ENCODE assay signal across 26 cellular contexts in the genomic region with DNA sequence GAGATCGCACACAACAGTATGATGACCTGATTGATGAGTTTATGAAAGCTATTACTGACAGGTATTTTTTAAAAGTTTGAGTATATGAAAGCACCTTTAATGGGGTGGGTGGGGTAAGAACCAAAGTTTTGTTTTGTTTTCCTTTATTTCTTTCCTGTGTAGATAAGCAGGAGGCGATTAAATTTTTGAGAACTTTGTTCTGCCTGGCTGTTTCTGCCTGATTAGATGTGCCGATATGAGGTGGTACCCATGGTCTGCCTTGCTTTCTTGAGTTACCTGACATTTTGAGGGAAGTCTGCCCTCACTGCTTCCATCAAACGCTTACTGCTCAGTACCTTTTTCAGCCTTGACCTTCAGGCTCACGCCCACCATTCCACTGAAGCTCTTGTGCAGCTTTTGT.
"Had no signal": no experiment of that assay in that cellular context is flagged by ENCODE, and none has a peak within 500 bp of the region (broad histone marks: within the 10 kb centered on the region; RNA-seq: fewer than 3 reads in every experiment).

No MANE protein-coding gene starts in this region.

- FAIRE-seq: keratinocyte had no signal

- H3K27me3 Mint-ChIP-seq: dendritic cell treated with granulocyte-macrophage colony-stimulating factor and Interleukin-4, amounts not matched to agents 40 ng/mL and 50 ng/mL, for 4 days; naive thymus-derived CD8-positive, alpha-beta T cell; type B pancreatic cell had no signal

- H3K36me3 ChIP-seq: ovary had no signal

- H3K9me3 Mint-ChIP-seq: dendritic cell treated with granulocyte-macrophage colony-stimulating factor and Interleukin-4, amounts not matched to agents 40 ng/mL and 50 ng/mL, for 4 days; naive thymus-derived CD8-positive, alpha-beta T cell; type B pancreatic cell had no signal

- ATAC-seq: esophagus mucosa; gastrocnemius medialis; left ventricle myocardium superior; lower lobe of right lung; naive thymus-derived CD8-positive, alpha-beta T cell; psoas muscle; right cardiac atrium had no signal

- H3K4me3 Mint-ChIP-seq: dendritic cell treated with granulocyte-macrophage colony-stimulating factor and Interleukin-4, amounts not matched to agents 40 ng/mL and 50 ng/mL, for 4 days; endodermal cell; naive thymus-derived CD8-positive, alpha-beta T cell; type B pancreatic cell had no signal

- DNase-seq: colonic mucosa; effector CD8-positive, alpha-beta T cell; endodermal cell; foreskin fibroblast; gastrocnemius medialis; head of caudate nucleus; left ventricle myocardium superior; lower lobe of right lung; naive thymus-derived CD8-positive, alpha-beta T cell; occipital lobe; ovary; posterior cingulate gyrus; psoas muscle; right cardiac atrium; sigmoid colon; spleen; stimulated activated CD4-positive, alpha-beta T cell treated with anti-CD3 and anti-CD28 coated beads, Interleukin-4, amount 100 ng/mL, for 4 hours; stimulated activated naive CD4-positive, alpha-beta T cell; substantia nigra; testis; tibial artery had no signal

- H3K9me3 ChIP-seq: colonic mucosa, gastrocnemius medialis, lower lobe of right lung, ovary, psoas muscle, sigmoid colon, spleen, testis, tibial artery had no signal

- H3K4me1 ChIP-seq: colonic mucosa, gastrocnemius medialis, lower lobe of right lung, psoas muscle, sigmoid colon, spleen, testis had no signal

- H3K4me3 ChIP-seq: colonic mucosa, gastrocnemius medialis, lower lobe of right lung, ovary, psoas muscle, sigmoid colon, spleen, testis, tibial artery had no signal

- H3K27me3 ChIP-seq: colonic mucosa, gastrocnemius medialis, ovary, sigmoid colon, spleen, testis, tibial artery had no signal

- H3K27ac ChIP-seq: colonic mucosa, epithelial cell of prostate, gastrocnemius medialis, lower lobe of right lung, ovary, psoas muscle, sigmoid colon, spleen, testis, tibial artery had no signal

- H3K27ac Mint-ChIP-seq: dendritic cell treated with granulocyte-macrophage colony-stimulating factor and Interleukin-4, amounts not matched to agents 40 ng/mL and 50 ng/mL, for 4 days; endodermal cell; type B pancreatic cell had no signal
